Comparison of ENCODE assay signal across 24 cellular contexts in the genomic region with DNA sequence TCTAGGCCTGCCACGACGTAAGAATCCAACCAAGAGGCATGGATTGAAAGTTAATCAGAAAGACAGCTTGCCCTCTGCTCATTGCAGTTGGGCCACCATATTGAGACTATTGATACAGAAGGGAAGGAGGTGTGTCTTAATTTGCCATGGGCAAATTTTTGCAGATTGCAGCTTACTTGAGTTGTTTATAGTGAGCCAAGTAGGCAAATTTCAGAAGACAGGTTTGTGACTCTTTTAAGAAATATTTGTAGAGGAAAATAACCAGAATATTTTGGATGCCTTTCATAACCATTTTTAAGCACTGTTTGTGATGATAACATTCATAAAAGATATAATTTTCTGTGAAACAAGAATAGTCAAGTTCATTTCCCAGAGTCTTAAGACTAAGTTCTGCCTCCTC.
"Had no signal": no experiment of that assay in that cellular context is flagged by ENCODE, and none has a peak within 500 bp of the region (broad histone marks: within the 10 kb centered on the region; RNA-seq: fewer than 3 reads in every experiment).

No MANE protein-coding gene starts in this region.

- ATAC-seq: foreskin keratinocyte; gastroesophageal sphincter; heart left ventricle; left lobe of liver; naive thymus-derived CD4-positive, alpha-beta T cell; sciatic nerve; stimulated activated memory B cell treated with anti-CD40 and anti-IgM and Interleukin-4, amounts not matched to agents 10 μg/mL and 1 μg/mL and 100 μg/mL, for 72 hours had no signal

- H3K27ac Mint-ChIP-seq: nephron; neural progenitor cell; stimulated activated memory B cell treated with anti-CD40 and anti-IgM and Interleukin-4, amounts not matched to agents 10 μg/mL and 1 μg/mL and 100 μg/mL, for 72 hours had no signal

- H3K27ac ChIP-seq: dorsolateral prefrontal cortex, foreskin keratinocyte, gastroesophageal sphincter, heart left ventricle, neural progenitor cell, prostate gland, right atrium auricular region, spleen, stomach, thyroid gland had no signal

- H3K27me3 Mint-ChIP-seq: naive thymus-derived CD4-positive, alpha-beta T cell; stimulated activated memory B cell treated with anti-CD40 and anti-IgM and Interleukin-4, amounts not matched to agents 10 μg/mL and 1 μg/mL and 100 μg/mL, for 72 hours had no signal

- H3K27me3 ChIP-seq: dorsolateral prefrontal cortex, foreskin keratinocyte, gastroesophageal sphincter, heart left ventricle, hepatocyte, neural progenitor cell, right atrium auricular region, spleen, stomach, thyroid gland, vagina had no signal

- H3K4me1 Mint-ChIP-seq: nephron, neural progenitor cell had no signal

- H3K9me3 Mint-ChIP-seq: naive thymus-derived CD4-positive, alpha-beta T cell; nephron; neural progenitor cell; stimulated activated memory B cell treated with anti-CD40 and anti-IgM and Interleukin-4, amounts not matched to agents 10 μg/mL and 1 μg/mL and 100 μg/mL, for 72 hours had no signal

- H3K9me3 ChIP-seq: gastroesophageal sphincter, heart left ventricle, prostate gland, right atrium auricular region, spleen, stomach, thyroid gland, vagina had no signal

- H3K4me3 ChIP-seq: dorsolateral prefrontal cortex, gastroesophageal sphincter, heart left ventricle, hepatocyte, lung, neural progenitor cell, prostate gland, right atrium auricular region, skin epidermis, spleen, stomach, thyroid gland, vagina had no signal

- H3K4me3 Mint-ChIP-seq: naive thymus-derived CD4-positive, alpha-beta T cell; nephron; neural progenitor cell; stimulated activated memory B cell treated with anti-CD40 and anti-IgM and Interleukin-4, amounts not matched to agents 10 μg/mL and 1 μg/mL and 100 μg/mL, for 72 hours had no signal

- DNase-seq: dorsolateral prefrontal cortex; effector CD4-positive, alpha-beta T cell; foreskin keratinocyte; heart left ventricle; kidney; mesenchymal stem cell; midbrain; naive thymus-derived CD4-positive, alpha-beta T cell; spleen; stimulated activated CD4-positive, alpha-beta T cell treated with anti-CD3 and anti-CD28 coated beads, Interleukin-4, amount 100 ng/mL, for 4 hours; stomach; thyroid gland had no signal
